ENCODE assay signal across 30 cellular contexts in genomic region chrX:69597399-69597798, GRCh38. TPM values are rescaled to one million over a fixed set of nuclear protein-coding genes. Genes with fewer than 3 reads are reported as not detected.
"Had no signal": no experiment of that assay in that cellular context is flagged by ENCODE, and none has a peak within 500 bp of the region (broad histone marks: within the 10 kb centered on the region; RNA-seq: fewer than 3 reads in every experiment).

No MANE protein-coding gene starts in this region.

- H3K27me3 ChIP-seq: brain microvascular endothelial cell, esophagus squamous epithelium, foreskin keratinocyte, gastrocnemius medialis had no signal

- DNase-seq: activated B cell treated with CpG ODN at 0.5 μM for 24 hours; activated CD4-positive, alpha-beta T cell treated with anti-CD3 and anti-CD28 coated beads for 48 hours; activated CD4-positive, alpha-beta T cell treated with anti-CD3 and anti-CD28 coated beads, Interleukin-2, amount 50 U/mL, for 1 hour; activated CD4-positive, alpha-beta T cell treated with anti-CD3 and anti-CD28 coated beads, Interleukin-2, amount 50 U/mL, for 48 hours; activated CD8-positive, alpha-beta memory T cell treated with anti-CD3 and anti-CD28 coated beads for 24 hours; activated CD8-positive, alpha-beta T cell treated with anti-CD3 and anti-CD28 coated beads for 36 hours; activated effector memory CD4-positive, alpha-beta T cell treated with Interleukin-2 at 50 U/mL for 16 hours; activated gamma-delta T cell treated with Interleukin-2 at 50 U/mL for 16 hours; activated naive CD4-positive, alpha-beta T cell treated with anti-CD3 and anti-CD28 coated beads, Interleukin-2, amount 50 U/mL, for 16 hours; activated naive CD4-positive, alpha-beta T cell treated with Interleukin-2 at 50 U/mL for 16 hours; activated T-cell treated with anti-CD3 and anti-CD28 coated beads, Interleukin-2, amount 50 U/mL, for 4 hours; amniotic stem cell; anterior cingulate cortex; brain microvascular endothelial cell; caudate nucleus; cortex of kidney; dermis blood vessel endothelial cell; effector CD4-positive, alpha-beta T cell; effector memory CD8-positive, alpha-beta T cell; esophagus squamous epithelium; foreskin keratinocyte; gastrocnemius medialis; glutamatergic neuron; heart left ventricle; T-helper 1 cell; T-helper 17 cell; T1000; WERI-Rb-1 had no signal

- H3K4me3 ChIP-seq: esophagus squamous epithelium, gastrocnemius medialis, heart left ventricle had no signal

- H3K36me3 ChIP-seq: brain microvascular endothelial cell, esophagus squamous epithelium, gastrocnemius medialis, heart left ventricle, WERI-Rb-1 had no signal

- H3K4me1 ChIP-seq: esophagus squamous epithelium, foreskin keratinocyte, gastrocnemius medialis, heart left ventricle had no signal

- ATAC-seq: activated CD4-positive, CD25-positive, alpha-beta regulatory T cell treated with anti-CD3 and anti-CD28 coated beads, Interleukin-2, amount 50 U/mL, for 24 hours; activated CD8-positive, alpha-beta T cell treated with anti-CD3 and anti-CD28 coated beads for 36 hours; activated T-cell treated with anti-CD3 and anti-CD28 coated beads, Interleukin-2, amount 50 U/mL, for 4 hours; activated T-helper 17 cell treated with anti-CD3 and anti-CD28 coated beads, Interleukin-2, amount 50 U/mL, for 72 hours; effector memory CD8-positive, alpha-beta T cell; foreskin keratinocyte; gastrocnemius medialis; heart left ventricle; T-helper 17 cell had no signal

- H3K27ac ChIP-seq: brain microvascular endothelial cell, esophagus squamous epithelium, foreskin keratinocyte, gastrocnemius medialis, heart left ventricle, WERI-Rb-1 had no signal

- H3K9me3 ChIP-seq: esophagus squamous epithelium, gastrocnemius medialis, heart left ventricle had no signal

RNA-seq across cellular contexts. Expression of gene EDA, which starts 18.5 kb away (rescaled TPM):
- total RNA-seq: activated B cell treated with CpG ODN at 0.5 μM for 24 hours had no signal
